Comparison of ENCODE assay signal across 16 cellular contexts in genomic region chr12:1457901-1458300, GRCh38.
DNase-seq lines count a peak whose midpoint lies in the region; ATAC-seq and TF ChIP-seq lines count a peak whose summit lies in the region.
"Had no signal": no experiment of that assay in that cellular context is flagged by ENCODE, and none has a peak within 500 bp of the region (broad histone marks: within the 10 kb centered on the region; RNA-seq: fewer than 3 reads in every experiment).

No MANE protein-coding gene starts in this region.

- no peak overlapping the region for H2AK5ac ChIP-seq in trophoblast cell (ENCODE audit: low read length)

- WGBS in trophoblast cell (ENCODE audit: extremely low coverage, insufficient coverage, insufficient read length): no CpG with 5 or more reads among the region's 1 CpG

- H3K4me3 ChIP-seq in PC-9: no peak overlapping the region
- no peak overlapping the region for H3K4me3 ChIP-seq in coronary artery
- H3K4me3 ChIP-seq in trophoblast cell (ENCODE audit: low read depth, low read length): no peak overlapping the region
- H3K4me3 ChIP-seq: SK-N-MC had no signal

- H3K9me3 ChIP-seq in PC-9 (ENCODE audit: insufficient read depth, low read depth): no peaks in the 10 kb centered on the region
- no peaks in the 10 kb centered on the region for H3K9me3 ChIP-seq in trophoblast cell (ENCODE audit: insufficient read depth, low read depth, low read length)

- H4K91ac ChIP-seq in trophoblast cell (ENCODE audit: low read depth, low read length): no peak overlapping the region

- no peaks in the 10 kb centered on the region; the same call in 1 of the 2 replicates for H3F3A ChIP-seq in PC-9 (ENCODE audit: insufficient read depth, low read depth)

- H3K79me1 ChIP-seq in trophoblast cell (ENCODE audit: low read length): no peaks in the 10 kb centered on the region

- peaks cover 7% of the 10 kb centered on the region; the same call in 1 of the 2 replicates for H3K9me2 ChIP-seq in PC-9 (ENCODE audit: insufficient read depth)

- H3K4me1 ChIP-seq in PC-9 (replicated peaks; ENCODE audit: insufficient read depth) (no peaks in the 10 kb centered on the region), trophoblast cell (ENCODE audit: control insufficient read depth in 1 of 2, insufficient read depth in 2 of 2, low read length in 2 of 2) (peaks cover 0 to 3% of the 10 kb centered on the region in 2 experiments)

- H3K4me2 ChIP-seq in PC-9 (no peak overlapping the region), trophoblast cell (ENCODE audit: low read length) (no peak overlapping the region)

- H4K20me1 ChIP-seq in PC-9 (ENCODE audit: insufficient read depth): no peaks in the 10 kb centered on the region

- CTCF ChIA-PET in PC-9 (lab: Charles Lee): no interaction called here

- H3K79me2 ChIP-seq in PC-9 (ENCODE audit: low read depth) (no peaks in the 10 kb centered on the region), trophoblast cell (ENCODE audit: control insufficient read depth, insufficient read depth, low read length, poor library complexity) (no peaks in the 10 kb centered on the region)

- no TSS peak for BruUV-seq in PC-9 (replicated peaks; lab: Mats Ljungman, UMichigan)

- no peaks in the 10 kb centered on the region for H3K27me3 ChIP-seq in PC-9 (ENCODE audit: insufficient read depth, low read depth)
- H3K27me3 ChIP-seq in trophoblast cell (ENCODE audit: insufficient read depth, low read length): no peaks in the 10 kb centered on the region

- TF ChIP-seq CTCF in PC-9 (conservative IDR thresholded peaks at IDR 0.05): no peak
- TF ChIP-seq CTCF in coronary artery (IDR thresholded peaks at IDR 0.05): no peak

- H3K23ac ChIP-seq in trophoblast cell (ENCODE audit: low read length): peak overlapping the region; percentile 95

- H3K4ac ChIP-seq in trophoblast cell (ENCODE audit: low read depth, low read length): no peak overlapping the region

- H3K27ac ChIP-seq in PC-9: no peak overlapping the region
- peak overlapping the region in 1 of 2 donors; percentile 26 for H3K27ac ChIP-seq in coronary artery
- no peak overlapping the region for H3K27ac ChIP-seq in trophoblast cell (ENCODE audit: low read depth, low read length)
- H3K27ac ChIP-seq: SK-N-MC had no signal

- H4K8ac ChIP-seq in trophoblast cell (ENCODE audit: low read depth, low read length): no peak overlapping the region

- no peak overlapping the region for H2BK12ac ChIP-seq in trophoblast cell (ENCODE audit: low read length)

- POLR2A ChIA-PET in PC-9 (lab: Charles Lee; ENCODE audit: unreplicated experiment): interaction anchor here (0.7 kb wide), 2 partner anchors 70 to 342 kb away, joined by 3 to 8 read pairs; no protein-coding TSS in a partner anchor

- no peak overlapping the region for H2BK120ac ChIP-seq in trophoblast cell (ENCODE audit: insufficient read depth, low read length, poor library complexity)

- H4K12ac ChIP-seq in trophoblast cell (ENCODE audit: low read depth, low read length): no peak overlapping the region

- ATAC-seq in HG02610 (IDR thresholded peaks at IDR 0.05; ENCODE audit: unreplicated experiment): no peak
- ATAC-seq: stimulated activated effector memory CD8-positive, alpha-beta T cell treated with anti-CD3 and anti-CD28 coated beads, Interleukin-12 subunit alpha, Interleukin-12 subunit beta, amount 100 ng/mL, for 72 hours had no signal

- no peak overlapping the region for H3K14ac ChIP-seq in trophoblast cell (ENCODE audit: low read length)

- intact Hi-C loops in PC-9 (cut with micrococcal nuclease; ENCODE audit: unreplicated experiment): no loop called here

- peak overlapping the region; percentile 20 for H2BK5ac ChIP-seq in trophoblast cell (ENCODE audit: low read depth, low read length, poor library complexity)

- DNase-seq in EH (ENCODE audit: low read depth) (peak; percentile 97), PC-9 (peak; percentile 56 to 61), coronary artery (ENCODE audit: low spot score) (peak; percentile 81), trophoblast cell (peak; percentile 71 to 87), SHP77 (lab: John Stamatoyannopoulos, UW) (no peak), NCI-H2171 treated with DMSO at 0.1 percent for 48 hours (lab: John Stamatoyannopoulos, UW) (no peak), NCI-H2196 treated with DMSO at 0.1 percent for 48 hours (lab: John Stamatoyannopoulos, UW; ENCODE audit: unreplicated experiment) (no peak)
- DNase-seq: activated T-cell treated with anti-CD3 and anti-CD28 coated beads, Interleukin-2, amount 50 U/mL, for 1 hour; anterior cingulate cortex; NCI-H1105 treated with DMSO at 0.1 percent for 48 hours; NCI-H82; posterior cingulate gyrus; stimulated activated CD4-positive, alpha-beta T cell treated with anti-CD3 and anti-CD28 coated beads, Interleukin-1b, Interleukin-23, amount 100 ng/mL, for 48 hours had no signal

- H2AFZ ChIP-seq in PC-9 (no peak overlapping the region), trophoblast cell (ENCODE audit: insufficient read depth, low read length, poor library complexity) (no peak overlapping the region)

- H3K9ac ChIP-seq in trophoblast cell (ENCODE audit: low read length): peak overlapping the region; percentile 38

- no peaks in the 10 kb centered on the region for H3K36me3 ChIP-seq in PC-9 (ENCODE audit: low read depth)
- H3K36me3 ChIP-seq in trophoblast cell (ENCODE audit: control insufficient read depth in 1 of 2, insufficient read depth in 2 of 2, low read length in 2 of 2): no peaks in the 10 kb centered on the region

- no peak overlapping the region for H3K18ac ChIP-seq in trophoblast cell (ENCODE audit: low read length)

Comparison
In these comparisons a context has a peak if more than half of its experiments do, and no peak if none do; other contexts are left out.
1. DNase-seq: peak in EH (single experiment), PC-9 (2 of 2), coronary artery (single experiment) and trophoblast cell (2 of 2); none in SHP77 (0 of 2), NCI-H2171 treated with DMSO at 0.1 percent for 48 hours (single experiment) and NCI-H2196 treated with DMSO at 0.1 percent for 48 hours (single experiment).